In the genomic region with DNA sequence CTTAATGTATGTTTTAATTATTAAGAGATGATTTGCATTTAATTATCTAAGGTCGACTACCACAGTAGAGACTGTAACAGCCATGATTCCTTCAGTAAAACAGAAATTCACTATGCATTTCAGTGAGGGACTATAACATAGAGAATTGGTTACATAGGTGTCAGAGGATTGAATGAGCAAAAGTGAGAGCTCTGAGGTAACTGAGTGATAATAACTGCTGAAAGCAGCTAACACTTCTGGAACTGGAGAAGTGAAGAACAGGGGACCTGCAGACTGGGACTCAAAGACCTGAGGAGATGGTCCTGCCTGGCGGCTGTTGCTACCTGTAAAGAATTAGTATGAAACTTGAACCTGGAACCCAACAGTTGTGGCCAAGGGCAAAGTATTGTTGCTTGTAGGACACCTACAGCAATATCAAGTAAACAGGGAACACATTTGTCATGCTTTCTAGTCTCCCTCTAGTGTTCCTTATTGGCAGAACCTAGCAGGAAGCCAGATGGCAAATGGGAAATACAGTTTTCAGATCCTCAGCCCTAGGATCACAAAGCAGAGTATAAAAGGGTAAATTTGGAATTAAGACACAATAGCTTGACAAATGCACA, we compare ENCODE assay signal across 8 cellular contexts.
A peak's percentile ranks its signal among the peaks of the same experiment; 100 is the strongest.
DNase-seq lines count a peak whose midpoint lies in the region; ATAC-seq and TF ChIP-seq lines count a peak whose summit lies in the region.

No MANE protein-coding gene starts in this region.

- DNase-seq in D341Med (ENCODE audit: low spot score) (peak; percentile 47), NCI-H748 treated with DMSO at 0.1 percent for 48 hours (lab: John Stamatoyannopoulos, UW) (peak; percentile 2), dorsolateral prefrontal cortex (no peak), naive B cell (no peak)
- DNase-seq in effector CD4-positive, alpha-beta T cell, result no peak

- peak; percentile 88 for ATAC-seq in GM19351 (IDR thresholded peaks at IDR 0.05; ENCODE audit: unreplicated experiment)
- peak; percentile 75 for ATAC-seq in HG03439 (IDR thresholded peaks at IDR 0.05; ENCODE audit: unreplicated experiment)
- peak; percentile 25 to 27 for ATAC-seq in naive B cell (ENCODE audit: low read depth in 2 of 2)
- ATAC-seq in HG02970 (IDR thresholded peaks at IDR 0.05; ENCODE audit: low FRiP score, unreplicated experiment), result no peak

- H3K4me1 Mint-ChIP-seq in naive B cell, result peaks cover 15 to 40% (median 29%) of the 10 kb centered on the region in 3 donors

- no peaks in the 10 kb centered on the region for H3K27me3 ChIP-seq in dorsolateral prefrontal cortex

- intact Hi-C loops in dorsolateral prefrontal cortex (cut with DNase I), result no loop called here

- no peak overlapping the region for H3K4me3 Mint-ChIP-seq in naive B cell

- peak overlapping the region in 1 of 6 donors; percentile 50 for H3K27ac Mint-ChIP-seq in naive B cell

- H3K9me3 Mint-ChIP-seq in naive B cell, result no peaks in the 10 kb centered on the region

- no peak overlapping the region for H3K27ac ChIP-seq in dorsolateral prefrontal cortex

- no peaks in the 10 kb centered on the region for H3K27me3 Mint-ChIP-seq in naive B cell

- H3K36me3 Mint-ChIP-seq in naive B cell, result no peaks in the 10 kb centered on the region

- no peak overlapping the region for H3K4me3 ChIP-seq in dorsolateral prefrontal cortex

- peak in 52 of 56 donors; percentile 10 to 56 (median 36) for TF ChIP-seq CTCF in dorsolateral prefrontal cortex (IDR thresholded peaks at IDR 0.05 in 54 of 56, conservative IDR thresholded peaks at IDR 0.05 in 2 of 56; ENCODE audit: low read depth in 1 of 56, partially characterized antibody in 56 of 56)

Comparison
In these comparisons a context has a peak if more than half of its experiments do, and no peak if none do; other contexts are left out.
1. DNase-seq: peak in D341Med (single experiment) and NCI-H748 treated with DMSO at 0.1 percent for 48 hours (single experiment); none in dorsolateral prefrontal cortex (0 of 10), naive B cell (single experiment) and effector CD4-positive, alpha-beta T cell (single experiment).